Comparison of ENCODE assay signal across 33 cellular contexts in the genomic region with DNA sequence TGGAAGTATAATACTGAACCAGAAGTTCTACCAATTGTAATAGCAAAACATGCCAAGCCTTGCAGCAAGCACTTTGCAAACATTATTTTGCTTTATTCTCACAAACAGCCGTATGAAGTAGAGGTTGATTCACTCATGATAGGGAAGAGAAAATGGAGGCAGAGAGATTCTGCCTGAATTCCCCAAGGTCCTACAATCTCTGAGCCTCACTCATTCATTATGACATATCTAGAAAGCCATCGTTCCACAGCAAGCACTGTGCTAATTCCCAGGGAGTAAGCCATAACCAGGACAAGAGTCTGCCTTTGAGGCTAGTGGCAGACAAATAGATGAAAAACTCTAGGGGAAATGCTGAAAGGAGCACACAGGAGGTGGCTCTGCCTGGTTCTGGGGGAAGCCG.
"Had no signal": no experiment of that assay in that cellular context is flagged by ENCODE, and none has a peak within 500 bp of the region (broad histone marks: within the 10 kb centered on the region; RNA-seq: fewer than 3 reads in every experiment).

No MANE protein-coding gene starts in this region.

- H3K27ac ChIP-seq: adrenal gland, body of pancreas, brain microvascular endothelial cell, breast epithelium, WERI-Rb-1 had no signal

- ATAC-seq: activated CD8-positive, alpha-beta T cell treated with anti-CD3 and anti-CD28 coated beads for 36 hours; activated naive CD4-positive, alpha-beta T cell treated with anti-CD3 and anti-CD28 coated beads, Interleukin-2, amount 50 U/mL, for 72 hours; activated T-cell treated with anti-CD3 and anti-CD28 coated beads, Interleukin-2, amount 50 U/mL, for 4 hours; activated T-cell treated with anti-CD3 and anti-CD28 coated beads, Interleukin-2, amount 50 U/mL, for 72 hours; activated T-helper 17 cell treated with anti-CD3 and anti-CD28 coated beads, Interleukin-2, amount 50 U/mL, for 72 hours; body of pancreas; WTC11 had no signal

- H3K27me3 ChIP-seq: adrenal gland, body of pancreas, brain microvascular endothelial cell, breast epithelium had no signal

- H3K4me1 ChIP-seq: adrenal gland, body of pancreas, breast epithelium had no signal

- H3K9me3 ChIP-seq: adrenal gland, body of pancreas, breast epithelium had no signal

- DNase-seq: activated CD4-positive, alpha-beta memory T cell treated with anti-CD3 and anti-CD28 coated beads for 36 hours; activated CD4-positive, alpha-beta T cell treated with anti-CD3 and anti-CD28 coated beads for 4 hours; activated CD4-positive, alpha-beta T cell treated with anti-CD3 and anti-CD28 coated beads, Interleukin-2, amount 10 ng/mL, durations not matched to agents 24 days and 14 days; activated CD4-positive, alpha-beta T cell treated with anti-CD3 and anti-CD28 coated beads, Interleukin-2, amount 50 U/mL, for 1 hour; activated CD4-positive, alpha-beta T cell treated with anti-CD3 and anti-CD28 coated beads, Interleukin-2, amount 50 U/mL, for 4 hours; activated CD4-positive, CD25-positive, alpha-beta regulatory T cell; activated CD4-positive, CD25-positive, alpha-beta regulatory T cell treated with anti-CD3 and anti-CD28 coated beads, Interleukin-2, amount 50 U/mL, for 72 hours; activated CD8-positive, alpha-beta memory T cell treated with anti-CD3 and anti-CD28 coated beads, Interleukin-2, amount 50 U/mL, for 4 hours; activated CD8-positive, alpha-beta T cell treated with anti-CD3 and anti-CD28 coated beads for 36 hours; activated effector memory CD4-positive, alpha-beta T cell treated with anti-CD3 and anti-CD28 coated beads, Interleukin-2, amount 50 U/mL, for 16 hours; activated gamma-delta T cell treated with Interleukin-2 at 50 U/mL for 16 hours; activated naive CD4-positive, alpha-beta T cell; activated naive CD4-positive, alpha-beta T cell treated with anti-CD3 and anti-CD28 coated beads for 36 hours; activated naive CD4-positive, alpha-beta T cell treated with anti-CD3 and anti-CD28 coated beads, Interleukin-2, amount 50 U/mL, for 16 hours; activated naive CD8-positive, alpha-beta T cell treated with anti-CD3 and anti-CD28 coated beads for 36 hours; activated T-cell treated with anti-CD3 and anti-CD28 coated beads for 4 hours; activated T-cell treated with anti-CD3 and anti-CD28 coated beads, Interleukin-2, amount 50 U/mL, for 1 hour; activated T-cell treated with anti-CD3 and anti-CD28 coated beads, Interleukin-2, amount 50 U/mL, for 4 hours; activated T-cell treated with anti-CD3 and anti-CD28 coated beads, Interleukin-2, amount 50 U/mL, for 72 hours; adrenal gland; amniotic stem cell; aorta; body of pancreas; brain microvascular endothelial cell; central memory CD4-positive, alpha-beta T cell; T-helper 1 cell; T-helper 2 cell; T-helper 9 cell; WERI-Rb-1 had no signal

- H3K36me3 ChIP-seq: adrenal gland, brain microvascular endothelial cell, breast epithelium, WERI-Rb-1 had no signal

- H3K4me3 ChIP-seq: adrenal gland, body of pancreas, breast epithelium had no signal
